Comparison of ENCODE assay signal across 9 cellular contexts in the genomic region with DNA sequence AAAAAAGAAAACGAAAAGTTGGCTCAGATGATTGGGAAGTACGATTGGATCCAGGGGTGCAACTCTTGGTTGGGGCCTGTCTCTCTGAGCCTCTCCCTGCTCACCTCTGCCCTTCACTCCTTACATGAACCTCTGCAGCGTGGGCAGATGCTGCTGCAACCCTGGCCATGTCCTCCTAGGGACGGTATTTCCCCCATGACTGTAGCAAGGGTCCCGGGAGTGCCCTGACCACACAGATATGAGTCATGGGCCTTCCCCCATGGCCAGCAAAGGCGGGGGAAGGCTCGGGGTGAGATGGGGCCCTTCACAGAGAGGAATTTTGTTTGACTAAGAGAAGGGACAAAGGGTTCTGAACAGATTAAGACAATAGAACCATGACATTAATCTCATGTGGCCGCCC.
DNase-seq lines count a peak whose midpoint lies in the region; ATAC-seq and TF ChIP-seq lines count a peak whose summit lies in the region.
"Had no signal": no experiment of that assay in that cellular context is flagged by ENCODE, and none has a peak within 500 bp of the region (broad histone marks: within the 10 kb centered on the region; RNA-seq: fewer than 3 reads in every experiment).

No MANE protein-coding gene starts in this region.

- H3K4me1 ChIP-seq in mucosa of descending colon (ENCODE audit: low read depth): peaks cover 10% of the 10 kb centered on the region
- H3K4me1 ChIP-seq: parathyroid adenoma had no signal

- intact Hi-C loops in activated T-helper 2 cell treated with anti-CD3 and anti-CD28 coated beads, Interferon-gamma antibody, Interleukin-2, Interleukin-4, amounts not matched to agents 10 μg/mL and 5 μg/mL and 100 μg/mL, durations not matched to agents 14 hours and 24 hours and 36 hours (cut with micrococcal nuclease): loop anchor here (1.0 to 5.0 kb wide), 6 partner anchors 14 to 127 kb away; no protein-coding TSS in a partner anchor
- intact Hi-C loops in mucosa of descending colon (cut with DNase I, micrococcal nuclease): no loop called here

- peak overlapping the region; percentile 34 for H3K4me3 Mint-ChIP-seq in activated T-helper 2 cell treated with anti-CD3 and anti-CD28 coated beads, Interferon-gamma antibody, Interleukin-2, Interleukin-4, amounts not matched to agents 10 μg/mL and 5 μg/mL and 100 μg/mL, durations not matched to agents 14 hours and 24 hours and 36 hours (ENCODE audit: low read depth)

- H3K9me3 Mint-ChIP-seq in activated T-helper 2 cell treated with anti-CD3 and anti-CD28 coated beads, Interferon-gamma antibody, Interleukin-2, Interleukin-4, amounts not matched to agents 10 μg/mL and 5 μg/mL and 100 μg/mL, durations not matched to agents 14 hours and 24 hours and 36 hours: no peaks in the 10 kb centered on the region

- ATAC-seq in GM21717 (IDR thresholded peaks at IDR 0.05; ENCODE audit: unreplicated experiment) (peak; percentile 89), mucosa of descending colon (peak; percentile 35)

- CTCF ChIA-PET in GM10248 (lab: Yijun Ruan, JAX): interaction anchor here (1.8 kb wide), 1 partner anchor 19 kb away, joined by 3 read pairs; no protein-coding TSS in a partner anchor

- no peak overlapping the region for H3K27ac ChIP-seq in substantia nigra (ENCODE audit: low read depth, low read length, poor library complexity, severe bottlenecking)
- H3K27ac ChIP-seq: parathyroid adenoma had no signal

- H3K27me3 Mint-ChIP-seq in activated T-helper 2 cell treated with anti-CD3 and anti-CD28 coated beads, Interferon-gamma antibody, Interleukin-2, Interleukin-4, amounts not matched to agents 10 μg/mL and 5 μg/mL and 100 μg/mL, durations not matched to agents 14 hours and 24 hours and 36 hours (ENCODE audit: low read depth): no peaks in the 10 kb centered on the region

- H3K9me3 ChIP-seq in mucosa of descending colon: no peaks in the 10 kb centered on the region

- peaks cover 73% of the 10 kb centered on the region for H3K4me1 Mint-ChIP-seq in activated T-helper 2 cell treated with anti-CD3 and anti-CD28 coated beads, Interferon-gamma antibody, Interleukin-2, Interleukin-4, amounts not matched to agents 10 μg/mL and 5 μg/mL and 100 μg/mL, durations not matched to agents 14 hours and 24 hours and 36 hours (ENCODE audit: low read depth)

- DNase-seq in GM10248 (ENCODE audit: extremely low spot score) (peak; percentile 91), HuH-7 (ENCODE audit: low spot score) (peak; percentile 56), mucosa of descending colon (no peak), NCI-H2081 (lab: John Stamatoyannopoulos, UW) (no peak), NCI-H2227 (lab: John Stamatoyannopoulos, UW; ENCODE audit: unreplicated experiment) (no peak), substantia nigra (lab: John Stamatoyannopoulos, UW) (no peak)
- DNase-seq in activated T-helper 2 cell treated with anti-CD3 and anti-CD28 coated beads, Interferon-gamma antibody, Interleukin-2, Interleukin-4, amounts not matched to agents 10 μg/mL and 5 μg/mL and 100 μg/mL, durations not matched to agents 14 hours and 24 hours and 36 hours (ENCODE audit: low spot score): peak; percentile 18

- H3K36me3 Mint-ChIP-seq in activated T-helper 2 cell treated with anti-CD3 and anti-CD28 coated beads, Interferon-gamma antibody, Interleukin-2, Interleukin-4, amounts not matched to agents 10 μg/mL and 5 μg/mL and 100 μg/mL, durations not matched to agents 14 hours and 24 hours and 36 hours (ENCODE audit: low read depth): peaks cover 74% of the 10 kb centered on the region

- H3K4me3 ChIP-seq in mucosa of descending colon: no peak overlapping the region

- H3K27ac Mint-ChIP-seq in activated T-helper 2 cell treated with anti-CD3 and anti-CD28 coated beads, Interferon-gamma antibody, Interleukin-2, Interleukin-4, amounts not matched to agents 10 μg/mL and 5 μg/mL and 100 μg/mL, durations not matched to agents 14 hours and 24 hours and 36 hours: peak overlapping the region; percentile 91

- no peak for TF ChIP-seq CTCF in GM10248 (IDR thresholded peaks at IDR 0.05; ENCODE audit: control extremely low read depth, extremely low read depth, low read depth, missing control alignments)
- TF ChIP-seq CTCF in mucosa of descending colon (IDR thresholded peaks at IDR 0.05): no peak

- POLR2A ChIA-PET in GM10248 (lab: Yijun Ruan, JAX): interaction anchor here (1.2 kb wide), 1 partner anchor 11 kb away, joined by 3 read pairs; no protein-coding TSS in a partner anchor

- no peaks in the 10 kb centered on the region for H3K36me3 ChIP-seq in mucosa of descending colon (ENCODE audit: low read depth)

Comparison
In these comparisons a context has a peak if more than half of its experiments do, and no peak if none do; other contexts are left out.
1. DNase-seq: peak in GM10248 (single experiment), HuH-7 (single experiment) and activated T-helper 2 cell treated with anti-CD3 and anti-CD28 coated beads, Interferon-gamma antibody, Interleukin-2, Interleukin-4, amounts not matched to agents 10 μg/mL and 5 μg/mL and 100 μg/mL, durations not matched to agents 14 hours and 24 hours and 36 hours (single experiment); none in mucosa of descending colon (0 of 3), NCI-H2081 (0 of 2), NCI-H2227 (single experiment) and substantia nigra (0 of 49).